In genomic region chr7:140983802-140984201, GRCh38 we compare ENCODE assay signal across 11 cellular contexts. TPM values are rescaled to one million over a fixed set of nuclear protein-coding genes. Genes with fewer than 3 reads are reported as not detected.
DNase-seq lines count a peak whose midpoint lies in the region; ATAC-seq, FAIRE-seq and TF ChIP-seq lines count a peak whose summit lies in the region.
"Had no signal": no experiment of that assay in that cellular context is flagged by ENCODE, and none has a peak within 500 bp of the region (broad histone marks: within the 10 kb centered on the region; RNA-seq: fewer than 3 reads in every experiment).

No MANE protein-coding gene starts in this region.

- ATAC-seq in GM21447 (IDR thresholded peaks at IDR 0.05; ENCODE audit: unreplicated experiment) (no peak), HG03108 (IDR thresholded peaks at IDR 0.05; ENCODE audit: unreplicated experiment) (no peak)

- POLR2A ChIA-PET in AG04450 (lab: Yijun Ruan, JAX): no interaction called here

- no peak overlapping the region for H3K4me2 ChIP-seq in OCI-LY3 (ENCODE audit: low read length)

- 0 out of 2 replicates have a peak, but pooled peaks have one; percentile 8 for TF ChIP-seq CTCF in AG04450 (IDR thresholded peaks at IDR 0.05; ENCODE audit: low read depth, low read length)
- peak; percentile 62 for TF ChIP-seq CTCF in OCI-LY3 (IDR thresholded peaks at IDR 0.05; ENCODE audit: low read depth, low read length)
- peak; percentile 12 for TF ChIP-seq CTCF in fibroblast of pulmonary artery (IDR thresholded peaks at IDR 0.05; ENCODE audit: low read length, missing control alignments)

- peak; percentile 31 for FAIRE-seq in GM18507 (lab: Jason Lieb, UNC)

- H3K9me3 ChIP-seq in AG04450 (ENCODE audit: control insufficient read depth, insufficient read depth, low read length) (peaks cover 4% of the 10 kb centered on the region), OCI-LY3 (ENCODE audit: insufficient read depth, low read length) (no peaks in the 10 kb centered on the region)

- no peak overlapping the region for H3K27ac ChIP-seq in AG04450 (ENCODE audit: low read depth, low read length)
- no peak overlapping the region for H3K27ac ChIP-seq in OCI-LY3 (ENCODE audit: low read length)
- H3K27ac ChIP-seq: dorsolateral prefrontal cortex had no signal

- CTCF ChIA-PET in AG04450 (lab: Charles Lee): interaction anchor here (0.8 to 2.3 kb wide), 2 partner anchors 27 to 173 kb away, joined by 3 to 12 read pairs; no protein-coding TSS in a partner anchor

- no peaks in the 10 kb centered on the region for H3K4me1 ChIP-seq in OCI-LY3 (ENCODE audit: low read length)

- H3K9ac ChIP-seq in OCI-LY3 (ENCODE audit: low read length): no peak overlapping the region

- H3K4me3 ChIP-seq in AG04450 (ENCODE audit: low read depth, low read length) (no peak overlapping the region), OCI-LY3 (ENCODE audit: low read length) (no peak overlapping the region), fibroblast of pulmonary artery (replicated peaks; ENCODE audit: low read depth, low read length) (no peak overlapping the region)
- H3K4me3 ChIP-seq: dorsolateral prefrontal cortex had no signal

- H4K20me1 ChIP-seq in OCI-LY3 (ENCODE audit: insufficient read depth, low read length): no peaks in the 10 kb centered on the region

- H3K79me2 ChIP-seq in OCI-LY3 (ENCODE audit: low read length): no peaks in the 10 kb centered on the region

- DNase-seq in AG04450 (ENCODE audit: low read depth, low spot score) (no peak), GM18507 (ENCODE audit: extremely low spot score, insufficient read length, low read depth) (no peak), fibroblast of pulmonary artery (ENCODE audit: low read depth) (peak; percentile 11), kidney glomerular epithelial cell (lab: John Stamatoyannopoulos, UW) (no peak), hypothalamus (lab: John Stamatoyannopoulos, UW) (no peak)
- DNase-seq: dorsolateral prefrontal cortex, immature natural killer cell, NCI-H1436 had no signal

- H2AFZ ChIP-seq in OCI-LY3 (ENCODE audit: low read depth, low read length): no peak overlapping the region

- no peaks in the 10 kb centered on the region for H3K36me3 ChIP-seq in OCI-LY3 (replicated peaks; ENCODE audit: low read depth, low read length)

- H3K27me3 ChIP-seq in AG04450 (ENCODE audit: control insufficient read depth, insufficient read depth, low read length) (no peaks in the 10 kb centered on the region), OCI-LY3 (ENCODE audit: low read depth, low read length) (peaks cover 14% of the 10 kb centered on the region)
- H3K27me3 ChIP-seq: dorsolateral prefrontal cortex had no signal

RNA-seq across cellular contexts. Expression of gene MRPS33, which starts 30.9 kb away (rescaled TPM):
- polyA plus RNA-seq in AG04450 (2011; rRNA removed): 80.1 and 99.2 TPM in 2 replicates
- polyA minus RNA-seq in AG04450 (2011; rRNA and poly(A)+ RNA removed): 13.9 TPM in 2 replicates

RNA-seq across cellular contexts. Expression of gene BRAF, which starts 59.1 kb away (rescaled TPM):
- 15.0 and 19.3 TPM in 2 replicates for polyA plus RNA-seq in AG04450 (2011; rRNA removed)
- 48.5 and 63.6 TPM in 2 replicates for polyA minus RNA-seq in AG04450 (2011; rRNA and poly(A)+ RNA removed)

Comparison
In these comparisons a context has a peak if more than half of its experiments do, and no peak if none do; other contexts are left out.
1. CTCF ChIP-seq: peak in every context shown above with its lines; median percentile 62 in OCI-LY3; 12 in fibroblast of pulmonary artery; 8 in AG04450.